Comparison of ENCODE assay signal across 1 cellular context in genomic region chr6:28789553-28790083, GRCh38.
TF ChIP-seq lines count a peak whose summit lies in the region.

No MANE protein-coding gene starts in this region.

TF ChIP-seq in K562, 482 proteins besides CTCF, POLR2A, EP300 and RAD21 (continued from another document and continues in another):
- TF ChIP-seq, protein P1, sequence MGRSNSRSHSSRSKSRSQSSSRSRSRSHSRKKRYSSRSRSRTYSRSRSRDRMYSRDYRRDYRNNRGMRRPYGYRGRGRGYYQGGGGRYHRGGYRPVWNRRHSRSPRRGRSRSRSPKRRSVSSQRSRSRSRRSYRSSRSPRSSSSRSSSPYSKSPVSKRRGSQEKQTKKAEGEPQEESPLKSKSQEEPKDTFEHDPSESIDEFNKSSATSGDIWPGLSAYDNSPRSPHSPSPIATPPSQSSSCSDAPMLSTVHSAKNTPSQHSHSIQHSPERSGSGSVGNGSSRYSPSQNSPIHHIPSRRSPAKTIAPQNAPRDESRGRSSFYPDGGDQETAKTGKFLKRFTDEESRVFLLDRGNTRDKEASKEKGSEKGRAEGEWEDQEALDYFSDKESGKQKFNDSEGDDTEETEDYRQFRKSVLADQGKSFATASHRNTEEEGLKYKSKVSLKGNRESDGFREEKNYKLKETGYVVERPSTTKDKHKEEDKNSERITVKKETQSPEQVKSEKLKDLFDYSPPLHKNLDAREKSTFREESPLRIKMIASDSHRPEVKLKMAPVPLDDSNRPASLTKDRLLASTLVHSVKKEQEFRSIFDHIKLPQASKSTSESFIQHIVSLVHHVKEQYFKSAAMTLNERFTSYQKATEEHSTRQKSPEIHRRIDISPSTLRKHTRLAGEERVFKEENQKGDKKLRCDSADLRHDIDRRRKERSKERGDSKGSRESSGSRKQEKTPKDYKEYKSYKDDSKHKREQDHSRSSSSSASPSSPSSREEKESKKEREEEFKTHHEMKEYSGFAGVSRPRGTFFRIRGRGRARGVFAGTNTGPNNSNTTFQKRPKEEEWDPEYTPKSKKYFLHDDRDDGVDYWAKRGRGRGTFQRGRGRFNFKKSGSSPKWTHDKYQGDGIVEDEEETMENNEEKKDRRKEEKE (IDR thresholded peaks at IDR 0.05; ENCODE audit: borderline replicate concordance in 1 of 2, control insufficient read depth in 1 of 2, low read depth in 2 of 2, low read length in 1 of 2) = no peak
- TF ChIP-seq SUPT5H (IDR thresholded peaks at IDR 0.05) (no peak), TEAD2 (tag; IDR thresholded peaks at IDR 0.05) (no peak), ZNF830 (CRISPR knock-in tag; IDR thresholded peaks at IDR 0.05) (no peak), RBM34 (IDR thresholded peaks at IDR 0.05; ENCODE audit: borderline replicate concordance, insufficient read depth, low read length) (no peak), POLR3G (IDR thresholded peaks at IDR 0.05; ENCODE audit: extremely low read depth, insufficient read length, insufficient replicate concordance) (peak; percentile 36), FOXJ3 (CRISPR knock-in tag; IDR thresholded peaks at IDR 0.05) (no peak), ZC3H8 (IDR thresholded peaks at IDR 0.05) (no peak), SRF (CRISPR knock-in tag; IDR thresholded peaks at IDR 0.05) (no peak), SAP30 (IDR thresholded peaks at IDR 0.05; ENCODE audit: borderline replicate concordance, insufficient read depth, low read depth, low read length, poor library complexity, severe bottlenecking) (no peak), MTA3 (IDR thresholded peaks at IDR 0.05; ENCODE audit: borderline replicate concordance) (peak; percentile 87), MIER1 (IDR thresholded peaks at IDR 0.05; ENCODE audit: low read depth) (no peak), TAF9B (IDR thresholded peaks at IDR 0.05; ENCODE audit: partially characterized antibody) (peak; percentile 4), RFX7 (CRISPR knock-in tag; IDR thresholded peaks at IDR 0.05) (no peak), ZNF77 (CRISPR knock-in tag; IDR thresholded peaks at IDR 0.05) (no peak), CEBPB (tag; IDR thresholded peaks at IDR 0.05) (no peak), TFAM (CRISPR knock-in tag; conservative IDR thresholded peaks at IDR 0.05) (no peak), SNIP1 (IDR thresholded peaks at IDR 0.05; ENCODE audit: low read depth) (no peak), EZH2 (IDR thresholded peaks at IDR 0.05; ENCODE audit: borderline replicate concordance, low read depth, low read length) (no peak), PHF8 (IDR thresholded peaks at IDR 0.05; ENCODE audit: borderline replicate concordance, low read length) (no peak; the same call in 1 of the 2 replicates), GTF2E2 (tag; IDR thresholded peaks at IDR 0.05) (no peak; the same call in 1 of the 2 replicates), ZNF311 (CRISPR knock-in tag; IDR thresholded peaks at IDR 0.05) (no peak), HMG20B (CRISPR knock-in tag; IDR thresholded peaks at IDR 0.05) (no peak), NBN (IDR thresholded peaks at IDR 0.05; ENCODE audit: low read depth) (peak; percentile 30), STAT5A (IDR thresholded peaks at IDR 0.05; ENCODE audit: borderline replicate concordance, low read length) (peak; percentile 81), CBFB (CRISPR knock-in tag; IDR thresholded peaks at IDR 0.05) (no peak), MBD1 (CRISPR knock-in tag; IDR thresholded peaks at IDR 0.05) (no peak), KDM4B (IDR thresholded peaks at IDR 0.05; ENCODE audit: borderline replicate concordance in 2 of 2, low read depth in 1 of 2) (no peak), GATA2 (CRISPR knock-in tag; IDR thresholded peaks at IDR 0.05) (0 out of 2 replicates have a peak, but pooled peaks have one; percentile 7), TCFL5 (CRISPR knock-in tag; conservative IDR thresholded peaks at IDR 0.05) (no peak), ETS2 (tag; IDR thresholded peaks at IDR 0.05; ENCODE audit: borderline replicate concordance, poor library complexity, severe bottlenecking) (no peak), XRCC5 (IDR thresholded peaks at IDR 0.05; ENCODE audit: low read depth, low read length) (peak; percentile 14; the same call in 1 of the 2 replicates), RBFOX2 (IDR thresholded peaks at IDR 0.05; ENCODE audit: low read depth, low read length) (no peak), PTBP1 (IDR thresholded peaks at IDR 0.05; ENCODE audit: low read depth, low read length) (no peak), CHD1 (IDR thresholded peaks at IDR 0.05; ENCODE audit: low read length) (no peak), BCL6 (CRISPR knock-in tag; IDR thresholded peaks at IDR 0.05) (no peak), EHMT2 (IDR thresholded peaks at IDR 0.05) (peak; percentile 52), ARID3B (CRISPR knock-in tag; IDR thresholded peaks at IDR 0.05; ENCODE audit: borderline replicate concordance) (no peak), SIX5 (IDR thresholded peaks at IDR 0.05; ENCODE audit: borderline replicate concordance in 1 of 2, insufficient read depth in 1 of 2, low read depth in 1 of 2, low read length in 2 of 2) (no peak), ZNF354B (CRISPR knock-in tag; IDR thresholded peaks at IDR 0.05) (no peak), PATZ1 (CRISPR knock-in tag; IDR thresholded peaks at IDR 0.05; ENCODE audit: borderline replicate concordance) (no peak), KDM2B (CRISPR knock-in tag; IDR thresholded peaks at IDR 0.05) (0 out of 2 replicates have a peak, but pooled peaks have one; percentile 4), TEAD1 (CRISPR knock-in tag; IDR thresholded peaks at IDR 0.05) (no peak; a peak in 1 of 4 replicates), ZNF586 (CRISPR knock-in tag; conservative IDR thresholded peaks at IDR 0.05) (no peak; the same call in 1 of the 2 replicates), HSF4 (CRISPR knock-in tag; IDR thresholded peaks at IDR 0.05; ENCODE audit: borderline replicate concordance) (no peak), CREB1 (IDR thresholded peaks at IDR 0.05) (peak; percentile 89), CREB1 (CRISPR knock-in tag; IDR thresholded peaks at IDR 0.05) (peak; percentile 82), ZNF175 (CRISPR knock-in tag; IDR thresholded peaks at IDR 0.05; ENCODE audit: low read depth) (peak; percentile 66; the same call in 1 of the 2 replicates), PRMT5 (CRISPR knock-in tag; IDR thresholded peaks at IDR 0.05) (no peak), ESRRA (IDR thresholded peaks at IDR 0.05; ENCODE audit: borderline replicate concordance, low read depth) (no peak)
- TF ChIP-seq, protein P2, sequence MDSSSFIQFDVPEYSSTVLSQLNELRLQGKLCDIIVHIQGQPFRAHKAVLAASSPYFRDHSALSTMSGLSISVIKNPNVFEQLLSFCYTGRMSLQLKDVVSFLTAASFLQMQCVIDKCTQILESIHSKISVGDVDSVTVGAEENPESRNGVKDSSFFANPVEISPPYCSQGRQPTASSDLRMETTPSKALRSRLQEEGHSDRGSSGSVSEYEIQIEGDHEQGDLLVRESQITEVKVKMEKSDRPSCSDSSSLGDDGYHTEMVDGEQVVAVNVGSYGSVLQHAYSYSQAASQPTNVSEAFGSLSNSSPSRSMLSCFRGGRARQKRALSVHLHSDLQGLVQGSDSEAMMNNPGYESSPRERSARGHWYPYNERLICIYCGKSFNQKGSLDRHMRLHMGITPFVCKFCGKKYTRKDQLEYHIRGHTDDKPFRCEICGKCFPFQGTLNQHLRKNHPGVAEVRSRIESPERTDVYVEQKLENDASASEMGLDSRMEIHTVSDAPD (CRISPR knock-in tag; IDR thresholded peaks at IDR 0.05) = no peak
- TF ChIP-seq, protein P3, sequence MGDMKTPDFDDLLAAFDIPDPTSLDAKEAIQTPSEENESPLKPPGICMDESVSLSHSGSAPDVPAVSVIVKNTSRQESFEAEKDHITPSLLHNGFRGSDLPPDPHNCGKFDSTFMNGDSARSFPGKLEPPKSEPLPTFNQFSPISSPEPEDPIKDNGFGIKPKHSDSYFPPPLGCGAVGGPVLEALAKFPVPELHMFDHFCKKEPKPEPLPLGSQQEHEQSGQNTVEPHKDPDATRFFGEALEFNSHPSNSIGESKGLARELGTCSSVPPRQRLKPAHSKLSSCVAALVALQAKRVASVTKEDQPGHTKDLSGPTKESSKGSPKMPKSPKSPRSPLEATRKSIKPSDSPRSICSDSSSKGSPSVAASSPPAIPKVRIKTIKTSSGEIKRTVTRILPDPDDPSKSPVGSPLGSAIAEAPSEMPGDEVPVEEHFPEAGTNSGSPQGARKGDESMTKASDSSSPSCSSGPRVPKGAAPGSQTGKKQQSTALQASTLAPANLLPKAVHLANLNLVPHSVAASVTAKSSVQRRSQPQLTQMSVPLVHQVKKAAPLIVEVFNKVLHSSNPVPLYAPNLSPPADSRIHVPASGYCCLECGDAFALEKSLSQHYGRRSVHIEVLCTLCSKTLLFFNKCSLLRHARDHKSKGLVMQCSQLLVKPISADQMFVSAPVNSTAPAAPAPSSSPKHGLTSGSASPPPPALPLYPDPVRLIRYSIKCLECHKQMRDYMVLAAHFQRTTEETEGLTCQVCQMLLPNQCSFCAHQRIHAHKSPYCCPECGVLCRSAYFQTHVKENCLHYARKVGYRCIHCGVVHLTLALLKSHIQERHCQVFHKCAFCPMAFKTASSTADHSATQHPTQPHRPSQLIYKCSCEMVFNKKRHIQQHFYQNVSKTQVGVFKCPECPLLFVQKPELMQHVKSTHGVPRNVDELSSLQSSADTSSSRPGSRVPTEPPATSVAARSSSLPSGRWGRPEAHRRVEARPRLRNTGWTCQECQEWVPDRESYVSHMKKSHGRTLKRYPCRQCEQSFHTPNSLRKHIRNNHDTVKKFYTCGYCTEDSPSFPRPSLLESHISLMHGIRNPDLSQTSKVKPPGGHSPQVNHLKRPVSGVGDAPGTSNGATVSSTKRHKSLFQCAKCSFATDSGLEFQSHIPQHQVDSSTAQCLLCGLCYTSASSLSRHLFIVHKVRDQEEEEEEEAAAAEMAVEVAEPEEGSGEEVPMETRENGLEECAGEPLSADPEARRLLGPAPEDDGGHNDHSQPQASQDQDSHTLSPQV (IDR thresholded peaks at IDR 0.05) = peak; percentile 82
- TF ChIP-seq, protein P4, sequence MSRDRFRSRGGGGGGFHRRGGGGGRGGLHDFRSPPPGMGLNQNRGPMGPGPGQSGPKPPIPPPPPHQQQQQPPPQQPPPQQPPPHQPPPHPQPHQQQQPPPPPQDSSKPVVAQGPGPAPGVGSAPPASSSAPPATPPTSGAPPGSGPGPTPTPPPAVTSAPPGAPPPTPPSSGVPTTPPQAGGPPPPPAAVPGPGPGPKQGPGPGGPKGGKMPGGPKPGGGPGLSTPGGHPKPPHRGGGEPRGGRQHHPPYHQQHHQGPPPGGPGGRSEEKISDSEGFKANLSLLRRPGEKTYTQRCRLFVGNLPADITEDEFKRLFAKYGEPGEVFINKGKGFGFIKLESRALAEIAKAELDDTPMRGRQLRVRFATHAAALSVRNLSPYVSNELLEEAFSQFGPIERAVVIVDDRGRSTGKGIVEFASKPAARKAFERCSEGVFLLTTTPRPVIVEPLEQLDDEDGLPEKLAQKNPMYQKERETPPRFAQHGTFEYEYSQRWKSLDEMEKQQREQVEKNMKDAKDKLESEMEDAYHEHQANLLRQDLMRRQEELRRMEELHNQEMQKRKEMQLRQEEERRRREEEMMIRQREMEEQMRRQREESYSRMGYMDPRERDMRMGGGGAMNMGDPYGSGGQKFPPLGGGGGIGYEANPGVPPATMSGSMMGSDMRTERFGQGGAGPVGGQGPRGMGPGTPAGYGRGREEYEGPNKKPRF (IDR thresholded peaks at IDR 0.05; ENCODE audit: low read depth, low read length) = no peak
- TF ChIP-seq, protein P5, sequence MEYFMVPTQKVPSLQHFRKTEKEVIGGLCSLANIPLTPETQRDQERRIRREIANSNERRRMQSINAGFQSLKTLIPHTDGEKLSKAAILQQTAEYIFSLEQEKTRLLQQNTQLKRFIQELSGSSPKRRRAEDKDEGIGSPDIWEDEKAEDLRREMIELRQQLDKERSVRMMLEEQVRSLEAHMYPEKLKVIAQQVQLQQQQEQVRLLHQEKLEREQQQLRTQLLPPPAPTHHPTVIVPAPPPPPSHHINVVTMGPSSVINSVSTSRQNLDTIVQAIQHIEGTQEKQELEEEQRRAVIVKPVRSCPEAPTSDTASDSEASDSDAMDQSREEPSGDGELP (CRISPR knock-in tag; IDR thresholded peaks at IDR 0.05; ENCODE audit: borderline replicate concordance) = no peak
- TF ChIP-seq, protein P6, sequence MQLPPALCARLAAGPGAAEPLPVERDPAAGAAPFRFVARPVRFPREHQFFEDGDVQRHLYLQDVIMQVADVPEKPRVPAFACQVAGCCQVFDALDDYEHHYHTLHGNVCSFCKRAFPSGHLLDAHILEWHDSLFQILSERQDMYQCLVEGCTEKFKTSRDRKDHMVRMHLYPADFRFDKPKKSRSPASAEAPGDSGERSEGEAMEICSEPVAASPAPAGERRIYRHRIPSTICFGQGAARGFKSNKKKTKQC (CRISPR knock-in tag; IDR thresholded peaks at IDR 0.05) = no peak
